1 cellular context compared by ENCODE assay signal in the genomic region with DNA sequence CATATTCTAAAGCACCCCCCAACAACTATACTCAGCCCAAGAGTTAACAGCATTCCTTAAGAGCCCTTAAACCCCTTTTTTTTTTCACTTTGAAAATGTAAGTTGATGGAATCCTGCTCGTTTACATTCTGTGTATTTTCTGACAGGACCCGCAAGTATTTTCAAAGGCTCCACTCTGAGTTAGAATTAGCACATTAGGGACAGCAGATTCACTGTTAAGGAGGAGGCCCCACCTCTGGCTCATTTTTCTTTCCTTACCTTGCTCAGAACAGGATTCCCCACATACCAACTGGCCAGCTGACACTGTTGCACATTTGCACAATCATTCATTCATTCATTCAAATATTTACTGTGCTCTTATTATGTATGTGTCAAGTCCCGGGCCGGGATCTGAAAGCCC.
TF ChIP-seq lines count a peak whose summit lies in the region.

No MANE protein-coding gene starts in this region.

TF ChIP-seq in H1, 55 proteins besides CTCF, POLR2A, EP300 and RAD21:
- TF ChIP-seq RFX5 (IDR thresholded peaks at IDR 0.05; ENCODE audit: borderline replicate concordance, low read depth, low read length) (no peak), TEAD4 (IDR thresholded peaks at IDR 0.05; ENCODE audit: low read depth, low read length) (0 out of 2 replicates have a peak, but pooled peaks have one; percentile 3), FOSL1 (IDR thresholded peaks at IDR 0.05; ENCODE audit: insufficient read depth, low read depth, low read length) (no peak)
